In the genomic region with DNA sequence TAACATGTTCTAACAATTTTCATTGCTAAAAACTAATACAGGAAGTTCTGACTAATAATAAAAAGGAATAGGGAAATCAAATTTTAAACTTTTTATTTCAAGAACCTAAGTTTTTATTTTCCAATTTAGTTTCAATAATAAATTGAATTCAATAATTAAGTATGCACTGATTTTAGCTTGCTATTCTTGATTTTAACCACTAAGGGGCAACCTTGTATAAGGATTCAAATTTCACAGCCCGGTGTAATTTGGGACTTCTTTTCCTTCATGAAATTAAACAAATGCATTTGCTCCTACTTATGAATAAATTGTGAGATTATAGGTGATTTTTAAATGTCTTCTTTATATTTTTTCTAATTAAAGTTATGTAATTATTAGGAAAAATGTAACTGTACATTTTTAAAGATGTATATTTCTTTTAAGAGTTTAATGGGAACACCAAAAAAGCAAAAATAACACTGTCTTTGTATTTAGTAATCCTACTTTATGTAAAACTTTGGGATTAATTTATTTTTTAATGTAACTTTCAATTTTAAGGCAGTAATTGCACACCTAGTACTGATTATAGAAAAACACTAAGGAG, we compare ENCODE assay signal across 8 cellular contexts.
DNase-seq lines count a peak whose midpoint lies in the region; ATAC-seq and TF ChIP-seq lines count a peak whose summit lies in the region.

No MANE protein-coding gene starts in this region.

- no peaks in the 10 kb centered on the region for H3K4me1 ChIP-seq in aorta (ENCODE audit: control insufficient read depth in 1 of 2, insufficient read depth in 2 of 2, low read length in 2 of 2)

- ATAC-seq in GM19351 (IDR thresholded peaks at IDR 0.05; ENCODE audit: unreplicated experiment), result peak; percentile 69
- no peak for ATAC-seq in HG02642 (IDR thresholded peaks at IDR 0.05; ENCODE audit: poor library complexity, unreplicated experiment)
- no peak for ATAC-seq in aorta (ENCODE audit: low FRiP score)

- H3K9me3 ChIP-seq in aorta (ENCODE audit: control insufficient read depth, low read length), result no peaks in the 10 kb centered on the region

- intact Hi-C loops in aorta (cut with DNase I), result loop anchor here (5.0 kb wide), 2 partner anchors 1076 to 1081 kb away; no protein-coding TSS in a partner anchor

- H3K9me3 Mint-ChIP-seq in nephron progenitor cell, result no peaks in the 10 kb centered on the region

- H3K27ac ChIP-seq in coronary artery (no peak overlapping the region), aorta (ENCODE audit: low read depth in 1 of 2, low read length in 2 of 2) (no peak overlapping the region)

- no peaks in the 10 kb centered on the region for H3K27me3 Mint-ChIP-seq in nephron progenitor cell (ENCODE audit: low read depth, poor library complexity)

- no peak overlapping the region for H3K4me3 Mint-ChIP-seq in nephron progenitor cell

- no peaks in the 10 kb centered on the region for H3K36me3 Mint-ChIP-seq in nephron progenitor cell (ENCODE audit: low read depth)

- no peaks in the 10 kb centered on the region for H3K27me3 ChIP-seq in aorta (ENCODE audit: control insufficient read depth in 1 of 2, insufficient read depth in 2 of 2, low read length in 1 of 2)

- DNase-seq in AML-193 (lab: John Stamatoyannopoulos, UW), result peak; percentile 21 to 34
- DNase-seq in NCI-H446 treated with DMSO at 0.1 percent for 48 hours (lab: John Stamatoyannopoulos, UW), result peak; percentile 31
- DNase-seq in coronary artery (ENCODE audit: low spot score), result no peak
- no peak for DNase-seq in nephron progenitor cell
- no peak for DNase-seq in T-helper 1 cell
- DNase-seq in aorta, result no peak

- no peaks in the 10 kb centered on the region for H3K36me3 ChIP-seq in aorta (ENCODE audit: control insufficient read depth in 1 of 2, insufficient read depth in 2 of 2, low read length in 1 of 2)

- TF ChIP-seq CTCF in coronary artery (IDR thresholded peaks at IDR 0.05) (peak; percentile 35), nephron progenitor cell (IDR thresholded peaks at IDR 0.05) (peak; percentile 81)

- H3K4me3 ChIP-seq in coronary artery (no peak overlapping the region), aorta (ENCODE audit: low read length in 2 of 2) (no peak overlapping the region)

- whole genome bisulfite sequencing in aorta, 2 donors, result 0 to 2% methylated on average over 1 of the region's 1 CpG

- H3K27ac Mint-ChIP-seq in nephron progenitor cell, result no peak overlapping the region

- no peaks in the 10 kb centered on the region for H3K4me1 Mint-ChIP-seq in nephron progenitor cell

Comparison
In these comparisons a context has a peak if more than half of its experiments do, and no peak if none do; other contexts are left out.
1. DNase-seq: peak in AML-193 (2 of 2) and NCI-H446 treated with DMSO at 0.1 percent for 48 hours (single experiment); none in coronary artery (single experiment), nephron progenitor cell (single experiment), T-helper 1 cell (0 of 5) and aorta (0 of 2).